1 cellular context compared by ENCODE assay signal in the genomic region with DNA sequence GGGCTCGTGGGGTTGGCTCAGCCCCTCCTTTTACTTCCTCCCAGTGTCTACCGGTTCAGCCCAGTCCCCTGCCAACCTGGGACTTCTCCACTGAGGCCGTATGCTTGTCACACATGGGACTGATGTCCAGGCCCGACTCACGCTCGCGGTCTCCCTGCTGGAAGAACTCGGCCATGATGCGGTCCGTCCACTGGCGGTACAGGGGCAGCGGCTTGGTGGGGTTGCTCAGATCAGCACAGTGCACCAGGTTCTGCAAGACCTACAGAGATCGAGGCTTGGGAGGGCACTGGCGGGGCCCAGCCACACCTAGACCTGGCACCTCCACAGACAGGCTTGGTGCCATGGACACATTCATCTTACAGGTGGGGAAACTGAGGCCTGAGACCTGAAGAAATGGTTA.
TF ChIP-seq lines count a peak whose summit lies in the region.

No MANE protein-coding gene starts in this region.

TF ChIP-seq in IMR-90, 13 proteins besides CTCF, POLR2A, EP300 and RAD21:
- TF ChIP-seq CEBPB (IDR thresholded peaks at IDR 0.05; ENCODE audit: low read depth, low read length) (no peak), MAZ (IDR thresholded peaks at IDR 0.05; ENCODE audit: borderline replicate concordance, low read depth, low read length) (no peak), MXI1 (IDR thresholded peaks at IDR 0.05; ENCODE audit: borderline replicate concordance, low read depth, low read length) (no peak), RCOR1 (IDR thresholded peaks at IDR 0.05; ENCODE audit: insufficient replicate concordance, low read length) (no peak), RFX5 (IDR thresholded peaks at IDR 0.05; ENCODE audit: low read depth, low read length) (no peak), NFE2L2 (IDR thresholded peaks at IDR 0.05; ENCODE audit: low read depth, low read length) (no peak), MAFK (IDR thresholded peaks at IDR 0.05; ENCODE audit: low read depth, low read length) (no peak), FOS (IDR thresholded peaks at IDR 0.05; ENCODE audit: low read depth, low read length) (no peak), ELK1 (IDR thresholded peaks at IDR 0.05; ENCODE audit: borderline replicate concordance, low read depth, low read length) (no peak), SMC3 (IDR thresholded peaks at IDR 0.05; ENCODE audit: low read depth, low read length) (no peak), BHLHE40 (IDR thresholded peaks at IDR 0.05; ENCODE audit: low read depth, low read length) (no peak), CHD1 (IDR thresholded peaks at IDR 0.05; ENCODE audit: low read depth, low read length) (no peak)
- TF ChIP-seq, protein P1, sequence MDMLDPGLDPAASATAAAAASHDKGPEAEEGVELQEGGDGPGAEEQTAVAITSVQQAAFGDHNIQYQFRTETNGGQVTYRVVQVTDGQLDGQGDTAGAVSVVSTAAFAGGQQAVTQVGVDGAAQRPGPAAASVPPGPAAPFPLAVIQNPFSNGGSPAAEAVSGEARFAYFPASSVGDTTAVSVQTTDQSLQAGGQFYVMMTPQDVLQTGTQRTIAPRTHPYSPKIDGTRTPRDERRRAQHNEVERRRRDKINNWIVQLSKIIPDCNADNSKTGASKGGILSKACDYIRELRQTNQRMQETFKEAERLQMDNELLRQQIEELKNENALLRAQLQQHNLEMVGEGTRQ (IDR thresholded peaks at IDR 0.05; ENCODE audit: low read depth, low read length) = no peak
